In the genomic region with DNA sequence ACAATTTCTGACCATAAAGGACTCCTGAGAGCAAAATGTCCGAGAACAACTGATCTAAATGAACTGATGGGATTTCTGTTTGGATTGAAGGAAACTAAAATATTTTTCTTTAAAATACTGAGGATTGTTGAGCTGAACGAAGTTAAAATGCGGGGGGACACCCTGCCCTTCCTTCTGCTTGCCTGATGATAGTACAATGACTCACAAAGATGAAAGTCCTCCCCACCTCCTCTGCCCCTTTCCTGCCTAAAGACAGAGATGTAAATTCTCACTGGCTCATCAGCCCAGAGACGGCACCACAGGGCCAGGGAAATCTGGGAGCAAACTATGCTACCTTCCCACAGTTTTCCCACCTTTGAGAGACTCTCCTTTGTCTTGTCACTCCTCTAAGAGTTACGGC, we compare ENCODE assay signal across 18 cellular contexts.
"Had no signal": no experiment of that assay in that cellular context is flagged by ENCODE, and none has a peak within 500 bp of the region (broad histone marks: within the 10 kb centered on the region; RNA-seq: fewer than 3 reads in every experiment).

No MANE protein-coding gene starts in this region.

- H3K4me3 Mint-ChIP-seq: activated CD4-positive, alpha-beta T cell treated with anti-CD3 and anti-CD28 coated beads for 36 hours; activated T-cell treated with anti-CD3 and anti-CD28 coated beads, Interleukin-2, amount 50 U/mL, for 72 hours; brain; central memory CD8-positive, alpha-beta T cell; stimulated activated effector memory CD8-positive, alpha-beta T cell treated with anti-CD3 and anti-CD28 coated beads, Interleukin-12 subunit alpha, Interleukin-12 subunit beta, amount 100 ng/mL, for 72 hours had no signal

- H3K27ac Mint-ChIP-seq: activated CD4-positive, alpha-beta T cell treated with anti-CD3 and anti-CD28 coated beads for 36 hours; activated naive CD4-positive, alpha-beta T cell treated with anti-CD3 and anti-CD28 coated beads, Interleukin-2, amount 50 U/mL, for 72 hours; activated T-cell treated with anti-CD3 and anti-CD28 coated beads, Interleukin-2, amount 50 U/mL, for 72 hours; brain; stimulated activated effector memory CD8-positive, alpha-beta T cell treated with anti-CD3 and anti-CD28 coated beads, Interleukin-12 subunit alpha, Interleukin-12 subunit beta, amount 100 ng/mL, for 72 hours had no signal

- DNase-seq: activated CD4-positive, alpha-beta T cell treated with anti-CD3 and anti-CD28 coated beads for 36 hours; activated CD8-positive, alpha-beta memory T cell treated with anti-CD3 and anti-CD28 coated beads, Interleukin-2, amount 50 U/mL, for 48 hours; activated gamma-delta T cell; activated T-cell treated with anti-CD3 and anti-CD28 coated beads, Interleukin-2, amount 50 U/mL, for 72 hours; amniotic stem cell; heart right ventricle; islet precursor cell; midbrain; stimulated activated CD4-positive, alpha-beta T cell treated with anti-CD3 and anti-CD28 coated beads, Interleukin-1b, Interleukin-23, amount 100 ng/mL, for 48 hours; upper lobe of right lung had no signal

- H3K27ac ChIP-seq: coronary artery, esophagus muscularis mucosa, gastroesophageal sphincter, heart right ventricle, thoracic aorta, upper lobe of right lung had no signal

- H3K9me3 Mint-ChIP-seq: activated naive CD4-positive, alpha-beta T cell treated with anti-CD3 and anti-CD28 coated beads, Interleukin-2, amount 50 U/mL, for 72 hours; activated T-cell treated with anti-CD3 and anti-CD28 coated beads, Interleukin-2, amount 50 U/mL, for 72 hours; central memory CD8-positive, alpha-beta T cell; stimulated activated effector memory CD8-positive, alpha-beta T cell treated with anti-CD3 and anti-CD28 coated beads, Interleukin-12 subunit alpha, Interleukin-12 subunit beta, amount 100 ng/mL, for 72 hours had no signal

- H3K9me3 ChIP-seq: esophagus muscularis mucosa, gastroesophageal sphincter, heart right ventricle, thoracic aorta, upper lobe of right lung had no signal

- ATAC-seq: activated CD4-positive, alpha-beta T cell treated with anti-CD3 and anti-CD28 coated beads for 36 hours; activated naive CD4-positive, alpha-beta T cell treated with anti-CD3 and anti-CD28 coated beads, Interleukin-2, amount 50 U/mL, for 72 hours; activated T-cell treated with anti-CD3 and anti-CD28 coated beads, Interleukin-2, amount 50 U/mL, for 72 hours; gastroesophageal sphincter; heart right ventricle; stimulated activated effector memory CD8-positive, alpha-beta T cell treated with anti-CD3 and anti-CD28 coated beads, Interleukin-12 subunit alpha, Interleukin-12 subunit beta, amount 100 ng/mL, for 72 hours; upper lobe of right lung had no signal

- H3K27me3 ChIP-seq: esophagus muscularis mucosa, gastroesophageal sphincter, heart right ventricle, upper lobe of right lung had no signal

- H3K4me3 ChIP-seq: coronary artery, esophagus muscularis mucosa, gastroesophageal sphincter, heart right ventricle, thoracic aorta, upper lobe of right lung had no signal

- H3K4me1 Mint-ChIP-seq: activated CD4-positive, alpha-beta T cell treated with anti-CD3 and anti-CD28 coated beads for 36 hours; brain had no signal

- H3K36me3 ChIP-seq: esophagus muscularis mucosa, gastroesophageal sphincter, heart right ventricle, thoracic aorta, upper lobe of right lung had no signal

- H3K36me3 Mint-ChIP-seq: activated naive CD4-positive, alpha-beta T cell treated with anti-CD3 and anti-CD28 coated beads, Interleukin-2, amount 50 U/mL, for 72 hours; brain; stimulated activated effector memory CD8-positive, alpha-beta T cell treated with anti-CD3 and anti-CD28 coated beads, Interleukin-12 subunit alpha, Interleukin-12 subunit beta, amount 100 ng/mL, for 72 hours had no signal

- H3K4me1 ChIP-seq: esophagus muscularis mucosa, gastroesophageal sphincter, upper lobe of right lung had no signal
